9 cellular contexts compared by ENCODE assay signal in the genomic region with DNA sequence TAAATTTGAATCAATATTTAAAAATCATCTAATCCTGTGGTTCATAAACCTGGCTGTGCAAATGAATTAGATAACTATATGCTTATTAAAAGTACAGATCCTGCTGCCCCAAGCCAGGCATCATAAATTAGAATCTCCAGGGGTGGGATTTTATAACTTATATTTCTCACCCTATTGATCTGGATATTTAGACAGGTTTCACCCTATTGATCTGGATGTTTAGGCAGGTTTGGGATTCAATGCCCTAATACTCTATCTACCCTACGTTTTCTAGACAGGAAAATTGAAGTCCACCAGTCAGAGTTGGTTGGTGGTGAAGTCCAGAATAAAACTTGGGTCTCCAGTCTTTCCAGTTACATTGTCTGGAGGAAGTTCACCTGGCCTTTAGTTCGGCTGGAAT. TPM values are rescaled to one million over a fixed set of nuclear protein-coding genes. Genes with fewer than 3 reads are reported as not detected.
"Had no signal": no experiment of that assay in that cellular context is flagged by ENCODE, and none has a peak within 500 bp of the region (broad histone marks: within the 10 kb centered on the region; RNA-seq: fewer than 3 reads in every experiment).

No MANE protein-coding gene starts in this region.

- FAIRE-seq: G401.6, GM12878, GM12891, GM12892, GM18507, GM19239 had no signal

- DNase-seq: GDM1, GF-D8 had no signal

- H3K4me3 ChIP-seq: GM12878 had no signal

- ATAC-seq: GM12878 had no signal

RNA-seq across cellular contexts. Expression of a gene that starts 2.6 kb away (rescaled TPM):
- total RNA-seq: G401, GM12878 had no signal
- polyA plus RNA-seq: GM12878 had no signal

RNA-seq across cellular contexts. Expression of a gene that starts 18.2 kb away (rescaled TPM):
- total RNA-seq: G401, GM12878 had no signal
- polyA plus RNA-seq: GM12878 had no signal

RNA-seq across cellular contexts. Expression of a gene that starts 44.0 kb away (rescaled TPM):
- total RNA-seq: G401, GM12878 had no signal
- polyA plus RNA-seq: GM12878 had no signal

RNA-seq across cellular contexts. Expression of a gene that starts 58.5 kb away (rescaled TPM):
- total RNA-seq: G401, GM12878 had no signal
- polyA plus RNA-seq: GM12878 had no signal
